Comparison of ENCODE assay signal across 27 cellular contexts in the genomic region with DNA sequence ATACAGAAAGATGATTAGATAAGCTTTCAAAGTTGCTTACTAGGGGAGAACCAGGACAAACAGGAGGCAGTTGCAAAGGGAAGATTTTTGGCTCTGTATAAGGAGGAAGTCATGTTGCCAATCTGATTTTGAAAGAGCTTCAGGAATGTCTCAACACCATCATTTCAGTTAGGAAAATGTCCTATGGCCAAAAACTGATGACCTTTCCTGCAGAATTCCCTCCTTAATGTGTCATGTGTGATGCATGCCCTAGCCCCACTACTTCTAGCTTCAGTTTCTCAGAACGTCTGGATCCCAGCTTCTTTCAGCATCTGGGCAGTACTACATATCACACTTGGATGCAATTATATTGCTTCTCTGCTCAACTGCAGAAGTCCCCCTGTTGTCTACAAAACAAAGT.
A peak's percentile ranks its signal among the peaks of the same experiment; 100 is the strongest.
DNase-seq lines count a peak whose midpoint lies in the region; ATAC-seq, FAIRE-seq and TF ChIP-seq lines count a peak whose summit lies in the region.
"Had no signal": no experiment of that assay in that cellular context is flagged by ENCODE, and none has a peak within 500 bp of the region (broad histone marks: within the 10 kb centered on the region; RNA-seq: fewer than 3 reads in every experiment).

No MANE protein-coding gene starts in this region.

- H3K4me1 ChIP-seq in heart left ventricle = peaks cover 0 to 5% (median 0%) of the 10 kb centered on the region in 12 donors
- H3K4me1 ChIP-seq in left ventricle myocardium inferior = peaks cover 4% of the 10 kb centered on the region
- H3K4me1 ChIP-seq: foreskin keratinocyte had no signal

- H3K27ac ChIP-seq in heart left ventricle = no peak overlapping the region
- H3K27ac ChIP-seq in left ventricle myocardium inferior (replicated peaks) = no peak overlapping the region
- H3K27ac ChIP-seq: foreskin keratinocyte had no signal

- H3K27me3 ChIP-seq in heart left ventricle (no peaks in the 10 kb centered on the region), left ventricle myocardium inferior (ENCODE audit: low read depth) (no peaks in the 10 kb centered on the region)

- H3K4me1 Mint-ChIP-seq in activated CD8-positive, alpha-beta T cell treated with anti-CD3 and anti-CD28 coated beads for 36 hours (ENCODE audit: low read depth) = no peaks in the 10 kb centered on the region

- H3K36me3 Mint-ChIP-seq in activated CD8-positive, alpha-beta T cell treated with anti-CD3 and anti-CD28 coated beads for 36 hours (ENCODE audit: low read depth) = no peaks in the 10 kb centered on the region
- H3K36me3 Mint-ChIP-seq: naive thymus-derived CD8-positive, alpha-beta T cell had no signal

- H3K9me3 Mint-ChIP-seq in activated CD8-positive, alpha-beta T cell treated with anti-CD3 and anti-CD28 coated beads for 36 hours = no peaks in the 10 kb centered on the region
- H3K9me3 Mint-ChIP-seq: CD4-positive, alpha-beta T cell; effector memory CD8-positive, alpha-beta T cell had no signal

- FAIRE-seq in GM19239 (lab: Jason Lieb, UNC) = no peak
- FAIRE-seq: GM18507, K562 had no signal

- no peak overlapping the region for H3K4me3 Mint-ChIP-seq in activated CD8-positive, alpha-beta T cell treated with anti-CD3 and anti-CD28 coated beads for 36 hours
- H3K4me3 Mint-ChIP-seq: CD4-positive, alpha-beta T cell; effector memory CD8-positive, alpha-beta T cell; naive thymus-derived CD8-positive, alpha-beta T cell had no signal

- POLR2A ChIA-PET in activated CD8-positive, alpha-beta T cell treated with anti-CD3 and anti-CD28 coated beads for 36 hours (lab: Charles Lee) = interaction anchor here (0.8 to 1.1 kb wide), 2 partner anchors 30 to 93 kb away, joined by 3 to 4 read pairs; no protein-coding TSS in a partner anchor

- WGBS in heart left ventricle, 4 donors = 45 to 52% (median 49%) methylated on average over 1 of the region's 1 CpG

- no peak for TF ChIP-seq CTCF in heart left ventricle (IDR thresholded peaks at IDR 0.05)
- TF ChIP-seq CTCF in left ventricle myocardium inferior (IDR thresholded peaks at IDR 0.05; ENCODE audit: borderline replicate concordance) = no peak
- TF ChIP-seq CTCF in activated CD8-positive, alpha-beta T cell treated with anti-CD3 and anti-CD28 coated beads for 36 hours (IDR thresholded peaks at IDR 0.05) = no peak

- H3K36me3 ChIP-seq in heart left ventricle (no peaks in the 10 kb centered on the region), left ventricle myocardium inferior (no peaks in the 10 kb centered on the region)

- peaks cover 3% of the 10 kb centered on the region for H3K27me3 Mint-ChIP-seq in activated CD8-positive, alpha-beta T cell treated with anti-CD3 and anti-CD28 coated beads for 36 hours
- H3K27me3 Mint-ChIP-seq: CD4-positive, alpha-beta T cell; effector memory CD8-positive, alpha-beta T cell had no signal

- ATAC-seq in heart left ventricle (peak in 3 of 4 donors; percentile 42 to 74 (median 48)), left ventricle myocardium superior (peak; percentile 56)
- no peak for ATAC-seq in activated CD8-positive, alpha-beta T cell treated with anti-CD3 and anti-CD28 coated beads for 36 hours
- ATAC-seq: effector memory CD8-positive, alpha-beta T cell; foreskin keratinocyte; K562; naive thymus-derived CD8-positive, alpha-beta T cell had no signal

- CTCF ChIA-PET in activated CD8-positive, alpha-beta T cell treated with anti-CD3 and anti-CD28 coated beads for 36 hours (lab: Charles Lee) = no interaction called here

- H3K27ac Mint-ChIP-seq in activated CD8-positive, alpha-beta T cell treated with anti-CD3 and anti-CD28 coated beads for 36 hours = no peak overlapping the region
- H3K27ac Mint-ChIP-seq: CD4-positive, alpha-beta T cell; effector memory CD8-positive, alpha-beta T cell; naive thymus-derived CD8-positive, alpha-beta T cell had no signal

- intact Hi-C loops in heart left ventricle (cut with DNase I) = no loop called here
- intact Hi-C loops in left ventricle myocardium inferior (cut with micrococcal nuclease) = no loop called here
- intact Hi-C loops in left ventricle myocardium superior (cut with micrococcal nuclease) = no loop called here
- intact Hi-C loops in activated CD8-positive, alpha-beta T cell treated with anti-CD3 and anti-CD28 coated beads for 36 hours (cut with micrococcal nuclease) = no loop called here

- H3K4me3 ChIP-seq in heart left ventricle (no peak overlapping the region), left ventricle myocardium inferior (no peak overlapping the region)
- H3K4me3 ChIP-seq: K562, skin epidermis had no signal

- DNase-seq in heart left ventricle (no peak), left ventricle myocardium inferior (no peak), amniotic epithelial cell (ENCODE audit: low read depth) (peak; percentile 44), left ventricle myocardium superior (no peak), cerebellar cortex (ENCODE audit: low spot score) (no peak), GM19239 (ENCODE audit: insufficient read length, low spot score) (no peak)
- DNase-seq in activated CD4-positive, CD25-positive, alpha-beta regulatory T cell (lab: John Stamatoyannopoulos, UW) = no peak
- DNase-seq in activated CD8-positive, alpha-beta T cell treated with anti-CD3 and anti-CD28 coated beads for 36 hours = no peak
- DNase-seq: ACHN; activated CD4-positive, alpha-beta T cell treated with anti-CD3 and anti-CD28 coated beads, Interleukin-2, amount 50 U/mL, for 1 hour; activated naive CD4-positive, alpha-beta T cell treated with Interleukin-2 at 50 U/mL for 16 hours; anterior cingulate cortex; CD4-positive, alpha-beta T cell; DMS53; effector memory CD8-positive, alpha-beta T cell; foreskin keratinocyte; hypothalamus; islet precursor cell; naive thymus-derived CD8-positive, alpha-beta T cell; NCI-H1092 treated with DMSO at 0.1 percent for 48 hours; NCI-H2107; NCI-H524 treated with DMSO at 0.1 percent for 48 hours; stimulated activated CD4-positive, alpha-beta T cell treated with anti-CD3 and anti-CD28 coated beads, Interleukin-4, amount 100 ng/mL, for 24 hours; T-helper 1 cell had no signal

- no peak for TF ChIP-seq POLR2A in heart left ventricle (IDR thresholded peaks at IDR 0.05)

- H3K9me3 ChIP-seq in heart left ventricle = no peaks in the 10 kb centered on the region
- H3K9me3 ChIP-seq in left ventricle myocardium inferior (replicated peaks) = no peaks in the 10 kb centered on the region
